4 cellular contexts compared by ENCODE assay signal in genomic region chr11:120576606-120577005, GRCh38.
"Had no signal": no experiment of that assay in that cellular context is flagged by ENCODE, and none has a peak within 500 bp of the region (broad histone marks: within the 10 kb centered on the region; RNA-seq: fewer than 3 reads in every experiment).

No MANE protein-coding gene starts in this region.

- DNase-seq: H9, HCEC 1CT, IMR-90 had no signal

- H3K4me3 ChIP-seq: GM23338 had no signal

- ATAC-seq: GM23338 had no signal

- H3K9me3 Mint-ChIP-seq: GM23338, H9 had no signal

- H3K4me3 Mint-ChIP-seq: GM23338 had no signal

- H3K27ac Mint-ChIP-seq: GM23338, H9 had no signal
